ENCODE assay signal across 27 cellular contexts in genomic region chr11:61186504-61186903, GRCh38. TPM values are rescaled to one million over a fixed set of nuclear protein-coding genes. Genes with fewer than 3 reads are reported as not detected.
"Had no signal": no experiment of that assay in that cellular context is flagged by ENCODE, and none has a peak within 500 bp of the region (broad histone marks: within the 10 kb centered on the region; RNA-seq: fewer than 3 reads in every experiment).

No MANE protein-coding gene starts in this region.

- H3K36me3 ChIP-seq: brain microvascular endothelial cell, cardiac muscle cell had no signal

- H3K27me3 Mint-ChIP-seq: activated CD4-positive, alpha-beta T cell treated with anti-CD3 and anti-CD28 coated beads for 36 hours; activated naive CD8-positive, alpha-beta T cell treated with anti-CD3 and anti-CD28 coated beads for 36 hours had no signal

- H3K9me3 Mint-ChIP-seq: activated CD4-positive, alpha-beta memory T cell treated with anti-CD3 and anti-CD28 coated beads, Interleukin-2, amount 10 ng/mL, durations not matched to agents 7 days and 5 days; activated naive CD4-positive, alpha-beta T cell treated with anti-CD3 and anti-CD28 coated beads, Interleukin-2, amount 10 ng/mL, durations not matched to agents 7 days and 5 days; activated naive CD8-positive, alpha-beta T cell treated with anti-CD3 and anti-CD28 coated beads for 36 hours; activated T-cell treated with anti-CD3 and anti-CD28 coated beads, Interleukin-2, amount 50 U/mL, for 72 hours; activated T-helper 2 cell treated with anti-CD3 and anti-CD28 coated beads, Interferon-gamma antibody, Interleukin-2, Interleukin-4, amounts not matched to agents 10 μg/mL and 5 μg/mL and 100 μg/mL, durations not matched to agents 14 hours and 24 hours and 36 hours had no signal

- H3K4me3 Mint-ChIP-seq: activated CD4-positive, alpha-beta memory T cell treated with anti-CD3 and anti-CD28 coated beads, Interleukin-2, amount 10 ng/mL, durations not matched to agents 7 days and 5 days; activated CD4-positive, alpha-beta T cell treated with anti-CD3 and anti-CD28 coated beads for 36 hours; activated naive CD4-positive, alpha-beta T cell treated with anti-CD3 and anti-CD28 coated beads, Interleukin-2, amount 10 ng/mL, durations not matched to agents 7 days and 5 days; activated naive CD8-positive, alpha-beta T cell treated with anti-CD3 and anti-CD28 coated beads for 36 hours; activated T-cell treated with anti-CD3 and anti-CD28 coated beads, Interleukin-2, amount 50 U/mL, for 72 hours had no signal

- H3K27ac Mint-ChIP-seq: activated CD4-positive, alpha-beta memory T cell treated with anti-CD3 and anti-CD28 coated beads, Interleukin-2, amount 10 ng/mL, durations not matched to agents 7 days and 5 days; activated CD4-positive, alpha-beta T cell treated with anti-CD3 and anti-CD28 coated beads for 36 hours; activated naive CD4-positive, alpha-beta T cell treated with anti-CD3 and anti-CD28 coated beads, Interleukin-2, amount 10 ng/mL, durations not matched to agents 7 days and 5 days; activated naive CD8-positive, alpha-beta T cell treated with anti-CD3 and anti-CD28 coated beads for 36 hours; activated T-cell treated with anti-CD3 and anti-CD28 coated beads, Interleukin-2, amount 50 U/mL, for 72 hours; activated T-helper 2 cell treated with anti-CD3 and anti-CD28 coated beads, Interferon-gamma antibody, Interleukin-2, Interleukin-4, amounts not matched to agents 10 μg/mL and 5 μg/mL and 100 μg/mL, durations not matched to agents 14 hours and 24 hours and 36 hours had no signal

- H3K27me3 ChIP-seq: brain microvascular endothelial cell, cardiac muscle cell had no signal

- H3K27ac ChIP-seq: brain microvascular endothelial cell, cardiac muscle cell, VCaP had no signal

- H3K36me3 Mint-ChIP-seq: activated naive CD4-positive, alpha-beta T cell treated with anti-CD3 and anti-CD28 coated beads, Interleukin-2, amount 10 ng/mL, durations not matched to agents 7 days and 5 days; activated naive CD8-positive, alpha-beta T cell treated with anti-CD3 and anti-CD28 coated beads for 36 hours had no signal

- H3K4me3 ChIP-seq: cardiac muscle cell had no signal

- DNase-seq: activated CD4-positive, alpha-beta memory T cell treated with anti-CD3 and anti-CD28 coated beads, Interleukin-2, amount 10 ng/mL, durations not matched to agents 7 days and 5 days; activated CD4-positive, alpha-beta T cell treated with anti-CD3 and anti-CD28 coated beads for 36 hours; activated CD4-positive, alpha-beta T cell treated with anti-CD3 and anti-CD28 coated beads, Interleukin-2, amount 50 U/mL, for 1 hour; activated gamma-delta T cell treated with Interleukin-2 at 50 U/mL for 16 hours; activated naive CD4-positive, alpha-beta T cell treated with anti-CD3 and anti-CD28 coated beads, Interleukin-2, amount 10 ng/mL, durations not matched to agents 7 days and 5 days; activated naive CD8-positive, alpha-beta T cell treated with anti-CD3 and anti-CD28 coated beads for 36 hours; activated T-cell treated with anti-CD3 and anti-CD28 coated beads for 4 hours; activated T-cell treated with anti-CD3 and anti-CD28 coated beads, Interleukin-2, amount 50 U/mL, for 72 hours; brain microvascular endothelial cell; MM.1S; NCI-H1105; NCI-H1436; NCI-H1694 treated with DMSO at 0.1 percent for 48 hours; NCI-H2029 treated with DMSO at 0.1 percent for 48 hours; NCI-H345; NCI-H510A; NCI-H526 treated with DMSO at 0.1 percent for 48 hours; NCI-H82; SIG-M5; T-helper 1 cell had no signal

- ATAC-seq: activated CD4-positive, alpha-beta T cell treated with anti-CD3 and anti-CD28 coated beads for 36 hours; activated T-cell treated with anti-CD3 and anti-CD28 coated beads, Interleukin-2, amount 50 U/mL, for 72 hours had no signal

RNA-seq across cellular contexts. Expression of gene PGA3, which starts 16.8 kb away (rescaled TPM):
- total RNA-seq: activated CD4-positive, alpha-beta memory T cell treated with anti-CD3 and anti-CD28 coated beads, Interleukin-2, amount 10 ng/mL, durations not matched to agents 7 days and 5 days; activated CD4-positive, alpha-beta T cell treated with anti-CD3 and anti-CD28 coated beads for 36 hours; activated CD8-positive, alpha-beta memory T cell treated with anti-CD3 and anti-CD28 coated beads for 36 hours; activated naive CD8-positive, alpha-beta T cell treated with anti-CD3 and anti-CD28 coated beads for 36 hours; activated T-cell treated with anti-CD3 and anti-CD28 coated beads, Interleukin-2, amount 50 U/mL, for 72 hours; activated T-helper 2 cell treated with anti-CD3 and anti-CD28 coated beads, Interferon-gamma antibody, Interleukin-2, Interleukin-4, amounts not matched to agents 10 μg/mL and 5 μg/mL and 100 μg/mL, durations not matched to agents 14 hours and 24 hours and 36 hours; cardiac muscle cell; OCI-LY7; RPMI7951; T-helper 2 cell treated with Interferon-gamma antibody and Interleukin-4, amounts not matched to agents 100 ng/mL and 5 ng/mL, for 36 hours had no signal
- polyA plus RNA-seq: cardiac muscle cell had no signal

RNA-seq across cellular contexts. Expression of gene PGA4, which starts 35.6 kb away (rescaled TPM):
- total RNA-seq: activated CD4-positive, alpha-beta memory T cell treated with anti-CD3 and anti-CD28 coated beads, Interleukin-2, amount 10 ng/mL, durations not matched to agents 7 days and 5 days; activated CD4-positive, alpha-beta T cell treated with anti-CD3 and anti-CD28 coated beads for 36 hours; activated CD8-positive, alpha-beta memory T cell treated with anti-CD3 and anti-CD28 coated beads for 36 hours; activated naive CD8-positive, alpha-beta T cell treated with anti-CD3 and anti-CD28 coated beads for 36 hours; activated T-cell treated with anti-CD3 and anti-CD28 coated beads, Interleukin-2, amount 50 U/mL, for 72 hours; activated T-helper 2 cell treated with anti-CD3 and anti-CD28 coated beads, Interferon-gamma antibody, Interleukin-2, Interleukin-4, amounts not matched to agents 10 μg/mL and 5 μg/mL and 100 μg/mL, durations not matched to agents 14 hours and 24 hours and 36 hours; OCI-LY7; RPMI7951; T-helper 2 cell treated with Interferon-gamma antibody and Interleukin-4, amounts not matched to agents 100 ng/mL and 5 ng/mL, for 36 hours had no signal

RNA-seq across cellular contexts. Expression of gene PGA5, which starts 54.5 kb away (rescaled TPM):
- total RNA-seq: activated CD4-positive, alpha-beta memory T cell treated with anti-CD3 and anti-CD28 coated beads, Interleukin-2, amount 10 ng/mL, durations not matched to agents 7 days and 5 days; activated CD4-positive, alpha-beta T cell treated with anti-CD3 and anti-CD28 coated beads for 36 hours; activated CD8-positive, alpha-beta memory T cell treated with anti-CD3 and anti-CD28 coated beads for 36 hours; activated naive CD8-positive, alpha-beta T cell treated with anti-CD3 and anti-CD28 coated beads for 36 hours; activated T-cell treated with anti-CD3 and anti-CD28 coated beads, Interleukin-2, amount 50 U/mL, for 72 hours; activated T-helper 2 cell treated with anti-CD3 and anti-CD28 coated beads, Interferon-gamma antibody, Interleukin-2, Interleukin-4, amounts not matched to agents 10 μg/mL and 5 μg/mL and 100 μg/mL, durations not matched to agents 14 hours and 24 hours and 36 hours; OCI-LY7; RPMI7951; T-helper 2 cell treated with Interferon-gamma antibody and Interleukin-4, amounts not matched to agents 100 ng/mL and 5 ng/mL, for 36 hours had no signal
